13 cellular contexts compared by ENCODE assay signal in genomic region chr7:45073843-45074737, GRCh38. TPM values are rescaled to one million over a fixed set of nuclear protein-coding genes. Genes with fewer than 3 reads are reported as not detected.
DNase-seq lines count a peak whose midpoint lies in the region; ATAC-seq and TF ChIP-seq lines count a peak whose summit lies in the region.
"Had no signal": no experiment of that assay in that cellular context is flagged by ENCODE, and none has a peak within 500 bp of the region (broad histone marks: within the 10 kb centered on the region; RNA-seq: fewer than 3 reads in every experiment).

No MANE protein-coding gene starts in this region.

- no peaks in the 10 kb centered on the region for H3K27me3 Mint-ChIP-seq in natural killer cell treated with Interleukin-12 subunit alpha and Interleukin-12 subunit beta and Interleukin-15 and Interleukin-18, amount 100 ng/mL, for 72 hours
- H3K27me3 Mint-ChIP-seq: naive B cell, T-cell had no signal

- H3K9me3 Mint-ChIP-seq in natural killer cell treated with Interleukin-12 subunit alpha and Interleukin-12 subunit beta and Interleukin-15 and Interleukin-18, amount 100 ng/mL, for 72 hours = no peaks in the 10 kb centered on the region
- H3K9me3 Mint-ChIP-seq: naive B cell, T-cell had no signal

- H3K27me3 ChIP-seq in breast epithelium = no peaks in the 10 kb centered on the region

- peaks cover 0 to 9% of the 10 kb centered on the region in 2 donors for H3K4me1 ChIP-seq in breast epithelium

- H3K27ac Mint-ChIP-seq in natural killer cell treated with Interleukin-12 subunit alpha and Interleukin-12 subunit beta and Interleukin-15 and Interleukin-18, amount 100 ng/mL, for 72 hours = peak overlapping the region; percentile 71 to 92

- H3K36me3 Mint-ChIP-seq in natural killer cell treated with Interleukin-12 subunit alpha and Interleukin-12 subunit beta and Interleukin-15 and Interleukin-18, amount 100 ng/mL, for 72 hours = no peaks in the 10 kb centered on the region

- H3K27ac ChIP-seq in C4-2B (peak overlapping the region; percentile 63), breast epithelium (peak overlapping the region in 1 of 2 donors; percentile 23)

- no peak for TF ChIP-seq POLR2A in breast epithelium (IDR thresholded peaks at IDR 0.05)

- H3K4me3 ChIP-seq in breast epithelium = no peak overlapping the region

- DNase-seq in GM13977 (ENCODE audit: low spot score) (peak; percentile 27), breast epithelium (ENCODE audit: low spot score in 2 of 2) (peak; percentile 39 to 73)
- no peak for DNase-seq in natural killer cell treated with Interleukin-12 subunit alpha and Interleukin-12 subunit beta and Interleukin-15 and Interleukin-18, amount 100 ng/mL, for 72 hours (ENCODE audit: low spot score)
- no peak for DNase-seq in activated CD8-positive, alpha-beta memory T cell treated with anti-CD3 and anti-CD28 coated beads, Interleukin-2, amount 50 U/mL, for 4 hours
- DNase-seq: erythroblast; naive B cell; NCI-H1092 treated with DMSO at 0.1 percent for 48 hours; NCI-H748 treated with DMSO at 0.1 percent for 48 hours; stimulated activated CD4-positive, alpha-beta T cell treated with anti-CD3 and anti-CD28 coated beads, Interleukin-12 subunit alpha, Interleukin-12 subunit beta, amount 100 ng/mL, for 4 hours; T-cell had no signal

- H3K9me3 ChIP-seq in breast epithelium = no peaks in the 10 kb centered on the region

- peak in 1 of 2 donors; percentile 26 for ATAC-seq in natural killer cell treated with Interleukin-12 subunit alpha and Interleukin-12 subunit beta and Interleukin-15 and Interleukin-18, amount 100 ng/mL, for 72 hours
- ATAC-seq in HG03439 (IDR thresholded peaks at IDR 0.05; ENCODE audit: unreplicated experiment) (no peak), HG03442 (IDR thresholded peaks at IDR 0.05; ENCODE audit: unreplicated experiment) (no peak)
- ATAC-seq: T-cell had no signal

- TF ChIP-seq CTCF in C4-2B (conservative IDR thresholded peaks at IDR 0.05) = no peak
- TF ChIP-seq CTCF in GM13977 (IDR thresholded peaks at IDR 0.05; ENCODE audit: extremely low read depth, insufficient read depth, missing control alignments) = no peak
- TF ChIP-seq CTCF in breast epithelium (IDR thresholded peaks at IDR 0.05) = no peak

- H3K4me1 Mint-ChIP-seq in natural killer cell treated with Interleukin-12 subunit alpha and Interleukin-12 subunit beta and Interleukin-15 and Interleukin-18, amount 100 ng/mL, for 72 hours (ENCODE audit: low read depth in 2 of 2) = peaks cover 40 to 57% of the 10 kb centered on the region in 2 donors

- intact Hi-C loops in breast epithelium (cut with DNase I; ENCODE audit: low total_unique reads) = no loop called here

- peak overlapping the region; percentile 53 for H3K4me3 Mint-ChIP-seq in natural killer cell treated with Interleukin-12 subunit alpha and Interleukin-12 subunit beta and Interleukin-15 and Interleukin-18, amount 100 ng/mL, for 72 hours
- H3K4me3 Mint-ChIP-seq: T-cell had no signal

- H3K36me3 ChIP-seq in breast epithelium = no peaks in the 10 kb centered on the region

- in situ Hi-C loops in GM13977 (cut with MboI; ENCODE audit: low pct_unique_long_range_greater_than_20kb, low sequenced_read_pairs, unreplicated experiment) = no loop called here

RNA-seq across cellular contexts. Expression of gene NACAD, which starts 14.7 kb away (rescaled TPM):
- 1 to 10 TPM; 1.2 to 7.5 (median 3.2) TPM for total RNA-seq in breast epithelium
- 1 to 10 TPM; 1.1 to 1.9 TPM for total RNA-seq in natural killer cell treated with Interleukin-12 subunit alpha and Interleukin-12 subunit beta and Interleukin-15 and Interleukin-18, amount 100 ng/mL, for 72 hours

RNA-seq across cellular contexts. Expression of gene TBRG4, which starts 37.4 kb away (rescaled TPM):
- total RNA-seq in breast epithelium = 10 to 100 TPM; 37.9 to 63.8 (median 62.3) TPM
- total RNA-seq in natural killer cell treated with Interleukin-12 subunit alpha and Interleukin-12 subunit beta and Interleukin-15 and Interleukin-18, amount 100 ng/mL, for 72 hours = 100 to 1,000 TPM; 123 to 211 TPM

Comparison
In these comparisons a context has a peak if more than half of its experiments do, and no peak if none do; other contexts are left out.
1. DNase-seq: peak in GM13977 (single experiment) and breast epithelium (2 of 2); none in natural killer cell treated with Interleukin-12 subunit alpha and Interleukin-12 subunit beta and Interleukin-15 and Interleukin-18, amount 100 ng/mL, for 72 hours (single experiment) and activated CD8-positive, alpha-beta memory T cell treated with anti-CD3 and anti-CD28 coated beads, Interleukin-2, amount 50 U/mL, for 4 hours (single experiment).